ENCODE assay signal across 1 cellular context in the genomic region with DNA sequence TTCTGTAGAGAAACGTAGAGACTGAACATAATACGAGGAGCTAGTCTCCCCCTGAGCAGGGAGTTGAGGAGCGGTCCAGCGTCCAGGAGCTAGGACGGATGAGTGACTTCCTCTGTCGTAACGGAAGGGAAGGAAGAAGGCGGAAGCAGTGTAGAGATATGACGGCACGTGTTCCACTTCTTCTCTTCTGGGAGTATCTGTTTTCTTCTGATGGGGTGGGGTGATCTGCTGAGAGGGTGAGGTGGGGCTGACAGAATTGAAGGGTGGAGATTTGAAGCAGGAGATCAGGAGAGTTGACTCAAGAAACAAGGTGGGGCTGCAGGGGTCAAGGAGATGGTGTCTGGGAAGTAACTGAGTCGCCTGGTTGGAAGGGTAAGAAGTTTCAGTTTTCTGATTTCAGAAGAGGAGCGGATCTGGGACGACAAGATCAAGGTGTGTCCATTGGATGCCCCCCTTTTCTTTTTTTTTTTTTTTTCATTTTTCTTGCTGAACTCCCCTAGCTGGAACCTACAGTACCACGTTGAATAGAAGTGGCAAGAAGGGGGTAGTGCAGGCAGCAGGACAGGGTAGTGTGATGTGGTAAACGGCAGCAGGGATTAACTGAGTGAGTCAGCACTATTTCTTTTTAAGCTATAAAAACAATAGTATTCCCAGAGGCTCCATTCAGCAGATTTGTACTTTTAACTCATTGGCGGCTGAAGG.
TF ChIP-seq lines count a peak whose summit lies in the region.

No MANE protein-coding gene starts in this region.

TF ChIP-seq in SK-N-SH treated with all-trans-retinoic acid at 6 μM for 48 hours, 23 proteins besides CTCF, POLR2A, EP300 and RAD21 (continued from another document):
- TF ChIP-seq, protein P1, sequence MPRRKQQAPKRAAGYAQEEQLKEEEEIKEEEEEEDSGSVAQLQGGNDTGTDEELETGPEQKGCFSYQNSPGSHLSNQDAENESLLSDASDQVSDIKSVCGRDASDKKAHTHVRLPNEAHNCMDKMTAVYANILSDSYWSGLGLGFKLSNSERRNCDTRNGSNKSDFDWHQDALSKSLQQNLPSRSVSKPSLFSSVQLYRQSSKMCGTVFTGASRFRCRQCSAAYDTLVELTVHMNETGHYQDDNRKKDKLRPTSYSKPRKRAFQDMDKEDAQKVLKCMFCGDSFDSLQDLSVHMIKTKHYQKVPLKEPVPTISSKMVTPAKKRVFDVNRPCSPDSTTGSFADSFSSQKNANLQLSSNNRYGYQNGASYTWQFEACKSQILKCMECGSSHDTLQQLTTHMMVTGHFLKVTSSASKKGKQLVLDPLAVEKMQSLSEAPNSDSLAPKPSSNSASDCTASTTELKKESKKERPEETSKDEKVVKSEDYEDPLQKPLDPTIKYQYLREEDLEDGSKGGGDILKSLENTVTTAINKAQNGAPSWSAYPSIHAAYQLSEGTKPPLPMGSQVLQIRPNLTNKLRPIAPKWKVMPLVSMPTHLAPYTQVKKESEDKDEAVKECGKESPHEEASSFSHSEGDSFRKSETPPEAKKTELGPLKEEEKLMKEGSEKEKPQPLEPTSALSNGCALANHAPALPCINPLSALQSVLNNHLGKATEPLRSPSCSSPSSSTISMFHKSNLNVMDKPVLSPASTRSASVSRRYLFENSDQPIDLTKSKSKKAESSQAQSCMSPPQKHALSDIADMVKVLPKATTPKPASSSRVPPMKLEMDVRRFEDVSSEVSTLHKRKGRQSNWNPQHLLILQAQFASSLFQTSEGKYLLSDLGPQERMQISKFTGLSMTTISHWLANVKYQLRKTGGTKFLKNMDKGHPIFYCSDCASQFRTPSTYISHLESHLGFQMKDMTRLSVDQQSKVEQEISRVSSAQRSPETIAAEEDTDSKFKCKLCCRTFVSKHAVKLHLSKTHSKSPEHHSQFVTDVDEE (CRISPR knock-in tag; IDR thresholded peaks at IDR 0.05) = no peak
- TF ChIP-seq ZFP3 (CRISPR knock-in tag; IDR thresholded peaks at IDR 0.05) (no peak), CSDC2 (CRISPR knock-in tag; IDR thresholded peaks at IDR 0.05) (no peak), ARNTL (CRISPR knock-in tag; IDR thresholded peaks at IDR 0.05; ENCODE audit: borderline replicate concordance, low read depth) (no peak), ISL1 (CRISPR knock-in tag; IDR thresholded peaks at IDR 0.05) (no peak), SNAI2 (CRISPR knock-in tag; IDR thresholded peaks at IDR 0.05) (no peak), ZNF565 (CRISPR knock-in tag; conservative IDR thresholded peaks at IDR 0.05; ENCODE audit: low read depth) (no peak), PATZ1 (CRISPR knock-in tag; IDR thresholded peaks at IDR 0.05; ENCODE audit: borderline replicate concordance) (no peak), ZFP30 (CRISPR knock-in tag; IDR thresholded peaks at IDR 0.05) (no peak), TCF4 (CRISPR knock-in tag; IDR thresholded peaks at IDR 0.05; ENCODE audit: borderline replicate concordance) (no peak), ESRRG (CRISPR knock-in tag; IDR thresholded peaks at IDR 0.05) (no peak), RARB (CRISPR knock-in tag; IDR thresholded peaks at IDR 0.05) (no peak)
TF ChIP-seq in SK-N-SH treated with all-trans-retinoic acid at 6 μM for 48 hours: peak in this region for 0.
